In genomic region chr2:233459426-233459825, GRCh38 we compare ENCODE assay signal across 23 cellular contexts.
"Had no signal": no experiment of that assay in that cellular context is flagged by ENCODE, and none has a peak within 500 bp of the region (broad histone marks: within the 10 kb centered on the region; RNA-seq: fewer than 3 reads in every experiment).

No MANE protein-coding gene starts in this region.

- H3K27ac ChIP-seq: heart left ventricle, hepatocyte, left lung, lower lobe of right lung, ovary, thoracic aorta, tibial nerve, upper lobe of right lung, vagina had no signal

- H3K27me3 Mint-ChIP-seq: naive thymus-derived CD8-positive, alpha-beta T cell had no signal

- H3K27ac Mint-ChIP-seq: nephron progenitor cell had no signal

- H3K27me3 ChIP-seq: dorsolateral prefrontal cortex, heart left ventricle, hepatocyte, left lung, ovary, tibial nerve, upper lobe of right lung, vagina had no signal

- H2AFZ ChIP-seq: hepatocyte had no signal

- H3K4me3 ChIP-seq: dorsolateral prefrontal cortex, heart left ventricle, hepatocyte, left lung, lower lobe of right lung, ovary, smooth muscle cell, thoracic aorta, tibial nerve, upper lobe of right lung, vagina had no signal

- DNase-seq: dorsolateral prefrontal cortex; effector CD4-positive, alpha-beta T cell; left cardiac atrium; naive thymus-derived CD8-positive, alpha-beta T cell; nephron progenitor cell; nucleus accumbens; ovary; stimulated activated CD4-positive, alpha-beta T cell treated with anti-CD3 and anti-CD28 coated beads, Interleukin-12 subunit alpha, Interleukin-12 subunit beta, amount 100 ng/mL, for 4 hours; stimulated activated CD4-positive, alpha-beta T cell treated with anti-CD3 and anti-CD28 coated beads, Interleukin-1b, Interleukin-23, amount 100 ng/mL, for 48 hours; stimulated activated CD4-positive, alpha-beta T cell treated with anti-CD3 and anti-CD28 coated beads, Interleukin-4, amount 100 ng/mL, for 1 hour; stimulated activated CD8-positive, alpha-beta memory T cell treated with anti-CD3 and anti-CD28 coated beads, Interleukin-4, amount 100 ng/mL, for 48 hours; stimulated activated naive CD4-positive, alpha-beta T cell treated with Interleukin-2 at 50 U/mL for 16 hours; substantia nigra; upper lobe of right lung had no signal

- H3K4me1 Mint-ChIP-seq: nephron progenitor cell had no signal

- H3K4me3 Mint-ChIP-seq: naive thymus-derived CD8-positive, alpha-beta T cell; nephron progenitor cell had no signal

- H3K4me2 ChIP-seq: hepatocyte, smooth muscle cell had no signal

- H3K4me1 ChIP-seq: left lung, lower lobe of right lung, tibial nerve, upper lobe of right lung, vagina had no signal

- H3K36me3 ChIP-seq: ovary had no signal

- H3K9me3 ChIP-seq: heart left ventricle, left lung, lower lobe of right lung, ovary, thoracic aorta, tibial nerve, upper lobe of right lung, vagina had no signal

- H3K9me3 Mint-ChIP-seq: naive thymus-derived CD8-positive, alpha-beta T cell; nephron progenitor cell had no signal

- ATAC-seq: heart left ventricle; left cardiac atrium; left lung; lower lobe of right lung; naive thymus-derived CD8-positive, alpha-beta T cell; sciatic nerve; upper lobe of right lung had no signal

- H3K79me2 ChIP-seq: hepatocyte had no signal
